ENCODE assay signal across 14 cellular contexts in genomic region chr3:188305220-188305619, GRCh38.
DNase-seq lines count a peak whose midpoint lies in the region; ATAC-seq, FAIRE-seq and TF ChIP-seq lines count a peak whose summit lies in the region.
"Had no signal": no experiment of that assay in that cellular context is flagged by ENCODE, and none has a peak within 500 bp of the region (broad histone marks: within the 10 kb centered on the region; RNA-seq: fewer than 3 reads in every experiment).

No MANE protein-coding gene starts in this region.

- WGBS in liver: 39% methylated on average over 2 of the region's 2 CpGs

- peak overlapping the region; percentile 45 to 77 for H3K27ac ChIP-seq in liver (ENCODE audit: low read depth in 1 of 2, low read length in 2 of 2)
- H3K27ac ChIP-seq: GM23248 had no signal

- FAIRE-seq in islet of Langerhans (lab: Jason Lieb, UNC): peak; percentile 56
- FAIRE-seq: GM12891 had no signal

- ATAC-seq in stimulated activated naive CD8-positive, alpha-beta T cell treated with anti-CD3 and anti-CD28 coated beads, Interleukin-15, amount 100 ng/mL, for 72 hours: no peak

- H3K36me3 ChIP-seq in liver (ENCODE audit: control insufficient read depth in 4 of 4, insufficient read depth in 3 of 4, low read depth in 1 of 4, low read length in 3 of 4): no peaks in the 10 kb centered on the region

- no peak for TF ChIP-seq CTCF in liver (IDR thresholded peaks at IDR 0.05; ENCODE audit: low read depth, low read length, missing input control)

- peaks cover 47% of the 10 kb centered on the region for H3K4me1 Mint-ChIP-seq in stimulated activated naive CD8-positive, alpha-beta T cell treated with anti-CD3 and anti-CD28 coated beads, Interleukin-15, amount 100 ng/mL, for 72 hours

- H3K4me3 Mint-ChIP-seq in stimulated activated naive CD8-positive, alpha-beta T cell treated with anti-CD3 and anti-CD28 coated beads, Interleukin-15, amount 100 ng/mL, for 72 hours: no peak overlapping the region
- H3K4me3 Mint-ChIP-seq: CD4-positive, CD25-positive, alpha-beta regulatory T cell had no signal

- no peaks in the 10 kb centered on the region for H3K27me3 ChIP-seq in liver (ENCODE audit: control insufficient read depth in 4 of 4, insufficient read depth in 4 of 4, low read length in 3 of 4)
- H3K27me3 ChIP-seq: BLaER1 treated with 17β-estradiol and CSF1 and Interleukin-3, amounts not matched to agents 10 nM and 100 nM had no signal

- peaks cover 2 to 34% (median 31%) of the 10 kb centered on the region in 4 donors for H3K4me1 ChIP-seq in liver (ENCODE audit: control insufficient read depth in 4 of 4, insufficient read depth in 4 of 4, low read length in 3 of 4)

- DNase-seq in NCI-H510A treated with DMSO at 0.1 percent for 48 hours (lab: John Stamatoyannopoulos, UW) (peak; percentile 75), NCI-H510A (lab: John Stamatoyannopoulos, UW) (no peak), anterior cingulate cortex (lab: John Stamatoyannopoulos, UW) (no peak)
- no peak for DNase-seq in stimulated activated naive CD8-positive, alpha-beta T cell treated with anti-CD3 and anti-CD28 coated beads, Interleukin-15, amount 100 ng/mL, for 72 hours
- no peak for DNase-seq in effector CD4-positive, alpha-beta T cell
- DNase-seq: ACHN; CD4-positive, CD25-positive, alpha-beta regulatory T cell; DMS79; GM23248; H7 had no signal

- no peaks in the 10 kb centered on the region for H3K9me3 ChIP-seq in liver (ENCODE audit: control insufficient read depth in 4 of 4, low read length in 3 of 4)

- peak overlapping the region in 1 of 2 donors; percentile 23 for H3K9ac ChIP-seq in liver (ENCODE audit: low read depth in 1 of 2, low read length in 2 of 2)
- H3K9ac ChIP-seq: BLaER1 treated with 17β-estradiol and CSF1 and Interleukin-3, amounts not matched to agents 10 nM and 100 nM; GM23248 had no signal

- TF ChIP-seq RAD21 in liver (IDR thresholded peaks at IDR 0.05): peak; percentile 55 to 57

- H3K9me3 Mint-ChIP-seq in stimulated activated naive CD8-positive, alpha-beta T cell treated with anti-CD3 and anti-CD28 coated beads, Interleukin-15, amount 100 ng/mL, for 72 hours: no peaks in the 10 kb centered on the region
- H3K9me3 Mint-ChIP-seq: CD4-positive, CD25-positive, alpha-beta regulatory T cell had no signal

- H3K4me3 ChIP-seq in liver (ENCODE audit: low read depth in 1 of 3, low read length in 3 of 3): no peak overlapping the region
- H3K4me3 ChIP-seq: BLaER1 treated with 17β-estradiol and CSF1 and Interleukin-3, amounts not matched to agents 10 nM and 100 nM; GM23248 had no signal

- H3K27ac Mint-ChIP-seq in stimulated activated naive CD8-positive, alpha-beta T cell treated with anti-CD3 and anti-CD28 coated beads, Interleukin-15, amount 100 ng/mL, for 72 hours: no peak overlapping the region
- H3K27ac Mint-ChIP-seq: CD4-positive, CD25-positive, alpha-beta regulatory T cell had no signal

- H3K27me3 Mint-ChIP-seq in stimulated activated naive CD8-positive, alpha-beta T cell treated with anti-CD3 and anti-CD28 coated beads, Interleukin-15, amount 100 ng/mL, for 72 hours: no peaks in the 10 kb centered on the region

TF ChIP-seq in liver, 16 proteins besides CTCF, POLR2A, EP300 and RAD21:
- TF ChIP-seq REST (IDR thresholded peaks at IDR 0.05) (no peak), NR2F2 (IDR thresholded peaks at IDR 0.05) (no peak), JUND (IDR thresholded peaks at IDR 0.05) (peak in 1 of 2 donors; percentile 63), RXRA (IDR thresholded peaks at IDR 0.05) (peak; percentile 56 to 83), ATF3 (IDR thresholded peaks at IDR 0.05) (no peak), YY1 (IDR thresholded peaks at IDR 0.05) (peak; percentile 77), MAX (IDR thresholded peaks at IDR 0.05) (peak; percentile 65), GABPA (IDR thresholded peaks at IDR 0.05 in 1 of 2, conservative IDR thresholded peaks at IDR 0.05 in 1 of 2) (no peak), EGR1 (IDR thresholded peaks at IDR 0.05; ENCODE audit: low read depth in 2 of 2) (no peak), SP1 (IDR thresholded peaks at IDR 0.05) (peak; percentile 47), HNF4G (IDR thresholded peaks at IDR 0.05) (no peak), FOXA1 (IDR thresholded peaks at IDR 0.05) (peak; percentile 32), FOXA2 (IDR thresholded peaks at IDR 0.05) (peak; percentile 79), ZBTB33 (IDR thresholded peaks at IDR 0.05) (peak; percentile 61), HNF4A (conservative IDR thresholded peaks at IDR 0.05) (peak; percentile 66 to 79), TAF1 (conservative IDR thresholded peaks at IDR 0.05) (no peak)
